In the genomic region with DNA sequence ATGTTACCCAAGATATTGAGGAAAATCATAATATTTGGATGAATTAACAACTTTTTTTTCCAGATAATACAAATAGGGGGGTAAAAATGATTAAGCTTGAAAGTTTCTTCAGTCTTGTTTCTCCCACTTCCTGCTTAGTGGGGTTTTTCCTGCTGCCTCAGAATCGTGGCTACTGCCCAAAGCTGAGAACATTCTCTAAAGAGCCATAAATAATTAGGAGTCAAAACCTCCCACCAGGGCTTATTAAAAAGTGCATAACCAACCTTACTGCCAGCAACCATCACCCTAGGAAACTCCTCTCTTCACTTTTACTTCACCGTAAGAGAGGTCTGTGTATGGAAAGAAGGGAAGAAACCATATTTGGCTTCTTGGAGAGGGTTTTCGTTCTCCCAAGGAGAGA, we compare ENCODE assay signal across 1 cellular context.
TF ChIP-seq lines count a peak whose summit lies in the region.

No MANE protein-coding gene starts in this region.

TF ChIP-seq in H1, 55 proteins besides CTCF, POLR2A, EP300 and RAD21 (continued from another document):
- no peak for TF ChIP-seq RXRA (IDR thresholded peaks at IDR 0.05; ENCODE audit: insufficient read depth, low read depth, low read length)
- no peak for TF ChIP-seq TAF1 (IDR thresholded peaks at IDR 0.05; ENCODE audit: low read depth, low read length)
- no peak for TF ChIP-seq ASH2L (IDR thresholded peaks at IDR 0.05; ENCODE audit: low read length)
- TF ChIP-seq CBX5 (IDR thresholded peaks at IDR 0.05; ENCODE audit: low read depth, low read length): no peak
- TF ChIP-seq KDM4A (IDR thresholded peaks at IDR 0.05; ENCODE audit: low read depth, low read length, severe bottlenecking): no peak
- TF ChIP-seq SP4 (IDR thresholded peaks at IDR 0.05; ENCODE audit: low read length): no peak
- no peak for TF ChIP-seq CHD1 (IDR thresholded peaks at IDR 0.05; ENCODE audit: low read depth, low read length)
- no peak for TF ChIP-seq CHD7 (IDR thresholded peaks at IDR 0.05; ENCODE audit: insufficient replicate concordance, low read length)
- TF ChIP-seq EGR1 (IDR thresholded peaks at IDR 0.05; ENCODE audit: borderline replicate concordance, low read depth, low read length): no peak
- TF ChIP-seq NANOG (IDR thresholded peaks at IDR 0.05; ENCODE audit: insufficient read depth, low read depth, low read length, poor library complexity, severe bottlenecking): no peak
- no peak for TF ChIP-seq HDAC6 (IDR thresholded peaks at IDR 0.05; ENCODE audit: low read depth, low read length)
- no peak for TF ChIP-seq SIN3A (conservative IDR thresholded peaks at IDR 0.05 in 1 of 2, IDR thresholded peaks at IDR 0.05 in 1 of 2; ENCODE audit: low read depth in 1 of 2, low read length in 2 of 2)
